ENCODE assay signal across 13 cellular contexts in genomic region chr20:34065260-34065659, GRCh38. TPM values are rescaled to one million over a fixed set of nuclear protein-coding genes. Genes with fewer than 3 reads are reported as not detected.
DNase-seq lines count a peak whose midpoint lies in the region; ATAC-seq and TF ChIP-seq lines count a peak whose summit lies in the region.
"Had no signal": no experiment of that assay in that cellular context is flagged by ENCODE, and none has a peak within 500 bp of the region (broad histone marks: within the 10 kb centered on the region; RNA-seq: fewer than 3 reads in every experiment).

No MANE protein-coding gene starts in this region.

- TF ChIP-seq CTCF in WERI-Rb-1 (IDR thresholded peaks at IDR 0.05; ENCODE audit: low read depth, low read length) (no peak), fibroblast of the aortic adventitia (IDR thresholded peaks at IDR 0.05; ENCODE audit: insufficient read depth, low read length) (no peak), omental fat pad (IDR thresholded peaks at IDR 0.05) (no peak)

- H3K36me3 ChIP-seq in WERI-Rb-1 = no peaks in the 10 kb centered on the region

- ATAC-seq in GM21717 (IDR thresholded peaks at IDR 0.05; ENCODE audit: unreplicated experiment) (no peak), omental fat pad (ENCODE audit: low FRiP score) (no peak)
- ATAC-seq: activated CD4-positive, CD25-positive, alpha-beta regulatory T cell treated with anti-CD3 and anti-CD28 coated beads, Interleukin-2, amount 50 U/mL, for 24 hours had no signal

- DNase-seq in GM04503 (ENCODE audit: low read depth) (peak; percentile 32), WERI-Rb-1 (peak; percentile 37), fibroblast of the aortic adventitia (ENCODE audit: low read depth) (peak; percentile 84), renal cortical epithelial cell (ENCODE audit: low read depth) (peak; percentile 89), putamen (ENCODE audit: low spot score) (no peak), NCI-H2171 treated with DMSO at 0.1 percent for 48 hours (lab: John Stamatoyannopoulos, UW) (no peak), omental fat pad (ENCODE audit: low spot score) (no peak)
- DNase-seq: foreskin melanocyte; NCI-H2029; RPMI8226; stimulated activated CD4-positive, alpha-beta T cell treated with anti-CD3 and anti-CD28 coated beads, Interleukin-15, amount 100 ng/mL, for 24 hours had no signal

- H3K27me3 ChIP-seq in WERI-Rb-1 (ENCODE audit: insufficient read depth, low read depth, severe bottlenecking) = no peaks in the 10 kb centered on the region

- H3K4me3 ChIP-seq in WERI-Rb-1 (ENCODE audit: low read depth, low read length) (no peak overlapping the region), fibroblast of the aortic adventitia (ENCODE audit: low read depth, low read length) (no peak overlapping the region)

- peak overlapping the region; percentile 37 for H3K27ac ChIP-seq in WERI-Rb-1

- no peaks in the 10 kb centered on the region for H3K9me3 ChIP-seq in WERI-Rb-1 (ENCODE audit: severe bottlenecking)

RNA-seq across cellular contexts. Expression of gene EIF2S2, which starts 46.8 kb away (rescaled TPM):
- total RNA-seq in fibroblast of the aortic adventitia (ENCODE audit: low replicate concordance) (148 and 223 TPM in 2 replicates), renal cortical epithelial cell (148 and 161 TPM in 2 replicates), omental fat pad (10 to 100 TPM; 39.2 to 64.8 (median 51.7) TPM)

Comparison
In these comparisons a context has a peak if more than half of its experiments do, and no peak if none do; other contexts are left out.
1. DNase-seq: peak in GM04503 (single experiment), WERI-Rb-1 (single experiment), fibroblast of the aortic adventitia (single experiment) and renal cortical epithelial cell (single experiment); none in putamen (single experiment), NCI-H2171 treated with DMSO at 0.1 percent for 48 hours (single experiment) and omental fat pad (single experiment).